12 cellular contexts compared by ENCODE assay signal in the genomic region with DNA sequence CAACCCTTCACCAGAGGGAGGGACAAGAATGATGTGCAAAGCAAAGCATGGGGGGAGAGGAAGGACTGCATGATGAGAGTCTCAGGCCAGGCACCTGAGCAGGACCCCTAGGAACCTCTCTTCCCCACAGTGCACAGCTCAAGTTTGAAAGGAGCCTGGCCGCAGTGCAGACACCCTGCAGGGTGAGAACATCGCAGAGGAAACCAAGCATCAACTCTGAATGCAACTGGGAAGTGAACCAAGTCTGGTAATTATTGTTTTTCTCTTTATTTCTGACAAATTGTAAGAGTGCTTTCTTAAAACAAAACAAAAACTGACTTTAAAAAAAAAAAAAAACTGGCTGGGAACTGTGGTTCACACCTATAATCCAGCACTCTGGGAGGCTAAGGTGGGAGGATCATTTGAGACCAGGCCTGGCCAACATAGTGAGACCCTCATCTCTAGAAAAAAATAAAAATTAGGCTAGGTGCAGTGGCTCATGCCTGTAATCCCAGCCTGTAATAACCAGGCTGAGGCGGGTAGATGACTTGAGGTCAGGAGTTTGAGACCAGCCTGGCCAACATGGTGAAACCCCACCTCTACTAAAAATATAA.
"Had no signal": no experiment of that assay in that cellular context is flagged by ENCODE, and none has a peak within 500 bp of the region (broad histone marks: within the 10 kb centered on the region; RNA-seq: fewer than 3 reads in every experiment).

No MANE protein-coding gene starts in this region.

- H3K27me3 Mint-ChIP-seq: activated CD4-positive, alpha-beta memory T cell treated with anti-CD3 and anti-CD28 coated beads for 36 hours; stimulated activated naive CD8-positive, alpha-beta T cell treated with anti-CD3 and anti-CD28 coated beads, Interleukin-15, amount 100 ng/mL, for 72 hours had no signal

- H3K27ac Mint-ChIP-seq: activated CD4-positive, alpha-beta memory T cell treated with anti-CD3 and anti-CD28 coated beads for 36 hours; stimulated activated naive CD8-positive, alpha-beta T cell treated with anti-CD3 and anti-CD28 coated beads, Interleukin-15, amount 100 ng/mL, for 72 hours had no signal

- H3K9me3 ChIP-seq: esophagus muscularis mucosa, SJSA1, testis had no signal

- H3K27me3 ChIP-seq: esophagus muscularis mucosa, SJSA1, testis had no signal

- ATAC-seq: left ventricle myocardium superior; sciatic nerve; stimulated activated naive CD8-positive, alpha-beta T cell treated with anti-CD3 and anti-CD28 coated beads, Interleukin-15, amount 100 ng/mL, for 72 hours had no signal

- H3K9me3 Mint-ChIP-seq: activated CD4-positive, alpha-beta memory T cell treated with anti-CD3 and anti-CD28 coated beads for 36 hours; stimulated activated naive CD8-positive, alpha-beta T cell treated with anti-CD3 and anti-CD28 coated beads, Interleukin-15, amount 100 ng/mL, for 72 hours had no signal

- DNase-seq: activated CD4-positive, alpha-beta memory T cell treated with anti-CD3 and anti-CD28 coated beads for 36 hours; activated CD4-positive, alpha-beta T cell treated with anti-CD3 and anti-CD28 coated beads for 1 hour; activated naive CD4-positive, alpha-beta T cell treated with Interleukin-2 at 50 U/mL for 16 hours; activated T-cell treated with anti-CD3 and anti-CD28 coated beads, Interleukin-2, amount 50 U/mL, for 48 hours; left ventricle myocardium superior; mesenchymal stem cell; stimulated activated naive CD8-positive, alpha-beta T cell treated with anti-CD3 and anti-CD28 coated beads, Interleukin-15, amount 100 ng/mL, for 72 hours; T-helper 9 cell; testis had no signal

- H3K27ac ChIP-seq: esophagus muscularis mucosa, SJSA1, testis had no signal

- H3K4me3 Mint-ChIP-seq: activated CD4-positive, alpha-beta memory T cell treated with anti-CD3 and anti-CD28 coated beads for 36 hours; stimulated activated naive CD8-positive, alpha-beta T cell treated with anti-CD3 and anti-CD28 coated beads, Interleukin-15, amount 100 ng/mL, for 72 hours had no signal

- H3K4me3 ChIP-seq: esophagus muscularis mucosa, SJSA1, testis had no signal
